In genomic region chr16:88058817-88059216, GRCh38 we compare ENCODE assay signal across 24 cellular contexts.
"Had no signal": no experiment of that assay in that cellular context is flagged by ENCODE, and none has a peak within 500 bp of the region (broad histone marks: within the 10 kb centered on the region; RNA-seq: fewer than 3 reads in every experiment).

No MANE protein-coding gene starts in this region.

- DNase-seq: caudate nucleus; effector CD4-positive, alpha-beta T cell; foreskin fibroblast; gastrocnemius medialis; left cardiac atrium; lower lobe of right lung; occipital lobe; retina; stimulated activated CD4-positive, alpha-beta T cell treated with anti-CD3 and anti-CD28 coated beads, Interleukin-2, amount 100 ng/mL, for 24 hours; stimulated activated CD4-positive, alpha-beta T cell treated with anti-CD3 and anti-CD28 coated beads, Interleukin-4, amount 100 ng/mL, for 24 hours; stimulated activated naive CD8-positive, alpha-beta T cell treated with anti-CD3 and anti-CD28 coated beads, Interleukin-15, Interleukin-2, amounts not matched to agents 100 U/mL and 50 U/mL, for 24 hours; substantia nigra; testis; tibial artery had no signal

- H3K4me3 ChIP-seq: dorsolateral prefrontal cortex, gastrocnemius medialis, heart left ventricle, hepatocyte, left lung, lower lobe of right lung, ovary, smooth muscle cell, testis, tibial artery had no signal

- ATAC-seq: gastrocnemius medialis; heart left ventricle; left cardiac atrium; left lung; lower lobe of right lung; stimulated activated effector memory CD8-positive, alpha-beta T cell treated with anti-CD3 and anti-CD28 coated beads, Interleukin-12 subunit alpha, Interleukin-12 subunit beta, amount 100 ng/mL, for 72 hours; stimulated activated naive CD8-positive, alpha-beta T cell treated with anti-CD3 and anti-CD28 coated beads, Interleukin-15, Interleukin-2, amounts not matched to agents 100 U/mL and 50 U/mL, for 24 hours had no signal

- H3K9me3 ChIP-seq: gastrocnemius medialis, heart left ventricle, left lung, lower lobe of right lung, ovary, testis, tibial artery had no signal

- H2AFZ ChIP-seq: hepatocyte had no signal

- H3K79me2 ChIP-seq: hepatocyte had no signal

- H3K27ac Mint-ChIP-seq: memory B cell; nephron; stimulated activated effector memory CD8-positive, alpha-beta T cell treated with anti-CD3 and anti-CD28 coated beads, Interleukin-12 subunit alpha, Interleukin-12 subunit beta, amount 100 ng/mL, for 72 hours; type B pancreatic cell had no signal

- H3K4me1 ChIP-seq: left lung had no signal

- H3K4me1 Mint-ChIP-seq: memory B cell; stimulated activated effector memory CD8-positive, alpha-beta T cell treated with anti-CD3 and anti-CD28 coated beads, Interleukin-12 subunit alpha, Interleukin-12 subunit beta, amount 100 ng/mL, for 72 hours had no signal

- H3K4me3 Mint-ChIP-seq: memory B cell; nephron; stimulated activated effector memory CD8-positive, alpha-beta T cell treated with anti-CD3 and anti-CD28 coated beads, Interleukin-12 subunit alpha, Interleukin-12 subunit beta, amount 100 ng/mL, for 72 hours; type B pancreatic cell had no signal

- H3K27me3 Mint-ChIP-seq: memory B cell, type B pancreatic cell had no signal

- H3K36me3 ChIP-seq: gastrocnemius medialis, ovary had no signal

- H3K4me2 ChIP-seq: hepatocyte, smooth muscle cell had no signal

- H3K9me3 Mint-ChIP-seq: memory B cell; nephron; stimulated activated effector memory CD8-positive, alpha-beta T cell treated with anti-CD3 and anti-CD28 coated beads, Interleukin-12 subunit alpha, Interleukin-12 subunit beta, amount 100 ng/mL, for 72 hours; type B pancreatic cell had no signal

- H3K27me3 ChIP-seq: dorsolateral prefrontal cortex, gastrocnemius medialis, heart left ventricle, hepatocyte, left lung, ovary, testis, tibial artery had no signal

- H3K27ac ChIP-seq: gastrocnemius medialis, heart left ventricle, hepatocyte, left lung, lower lobe of right lung, ovary, testis, tibial artery had no signal
